18 cellular contexts compared by ENCODE assay signal in genomic region chr7:149367417-149367816, GRCh38.
DNase-seq lines count a peak whose midpoint lies in the region; ATAC-seq and TF ChIP-seq lines count a peak whose summit lies in the region.
"Had no signal": no experiment of that assay in that cellular context is flagged by ENCODE, and none has a peak within 500 bp of the region (broad histone marks: within the 10 kb centered on the region; RNA-seq: fewer than 3 reads in every experiment).

No MANE protein-coding gene starts in this region.

- no peak overlapping the region for H2BK12ac ChIP-seq in neuronal stem cell (ENCODE audit: low read length)

- no peaks in the 10 kb centered on the region for H3K4me1 Mint-ChIP-seq in activated CD8-positive, alpha-beta T cell treated with anti-CD3 and anti-CD28 coated beads for 36 hours (ENCODE audit: low read depth)
- no peaks in the 10 kb centered on the region for H3K4me1 Mint-ChIP-seq in activated CD8-positive, alpha-beta T cell treated with anti-CD3 and anti-CD28 coated beads, Interleukin-2, amount 10 ng/mL, durations not matched to agents 7 days and 5 days (ENCODE audit: low read depth)
- H3K4me1 Mint-ChIP-seq: GM23338 had no signal

- H3K36me3 ChIP-seq in neuronal stem cell (replicated peaks in 1 of 2; ENCODE audit: control insufficient read depth in 2 of 2, insufficient read depth in 2 of 2, low read length in 2 of 2) = no peaks in the 10 kb centered on the region
- H3K36me3 ChIP-seq: BLaER1 treated with 17β-estradiol and CSF1 and Interleukin-3, amounts not matched to agents 10 nM and 100 nM had no signal

- no peak overlapping the region for H4K8ac ChIP-seq in neuronal stem cell (ENCODE audit: low read depth, low read length)

- no peak overlapping the region for H2AFZ ChIP-seq in neuronal stem cell (ENCODE audit: low read length)
- H2AFZ ChIP-seq: GM23338 had no signal

- intact Hi-C loops in activated CD8-positive, alpha-beta T cell treated with anti-CD3 and anti-CD28 coated beads for 36 hours (cut with micrococcal nuclease) = no loop called here

- no peak overlapping the region for H3K4me3 Mint-ChIP-seq in activated CD8-positive, alpha-beta T cell treated with anti-CD3 and anti-CD28 coated beads for 36 hours
- H3K4me3 Mint-ChIP-seq in activated CD8-positive, alpha-beta T cell treated with anti-CD3 and anti-CD28 coated beads, Interleukin-2, amount 10 ng/mL, durations not matched to agents 7 days and 5 days = no peak overlapping the region
- H3K4me3 Mint-ChIP-seq: CD4-positive, alpha-beta T cell; GM23338 had no signal

- H3K14ac ChIP-seq in neuronal stem cell (ENCODE audit: low read length) = peak overlapping the region; percentile 31

- no peaks in the 10 kb centered on the region for H3K4me1 ChIP-seq in neuronal stem cell (ENCODE audit: control insufficient read depth in 2 of 2, insufficient read depth in 1 of 2, low read depth in 1 of 2, low read length in 2 of 2)
- H3K4me1 ChIP-seq: BLaER1 treated with 17β-estradiol and CSF1 and Interleukin-3, amounts not matched to agents 10 nM and 100 nM had no signal

- peaks cover 0 to 5% of the 10 kb centered on the region in 2 donors for H3K9me3 ChIP-seq in neuronal stem cell (replicated peaks in 1 of 2; ENCODE audit: control insufficient read depth in 2 of 2, insufficient read depth in 1 of 2, low read depth in 1 of 2, low read length in 2 of 2)

- H3K4me3 ChIP-seq in neuronal stem cell (ENCODE audit: low read length in 2 of 2) = no peak overlapping the region
- H3K4me3 ChIP-seq: BLaER1 treated with 17β-estradiol and CSF1 and Interleukin-3, amounts not matched to agents 10 nM and 100 nM; GM12878; GM23338 had no signal

- no peak for ATAC-seq in activated CD8-positive, alpha-beta T cell treated with anti-CD3 and anti-CD28 coated beads for 36 hours
- ATAC-seq in activated CD8-positive, alpha-beta T cell treated with anti-CD3 and anti-CD28 coated beads, Interleukin-2, amount 10 ng/mL, durations not matched to agents 7 days and 5 days = no peak
- ATAC-seq in HG02840 (IDR thresholded peaks at IDR 0.05; ENCODE audit: low FRiP score, unreplicated experiment) (no peak), HG03378 (IDR thresholded peaks at IDR 0.05; ENCODE audit: unreplicated experiment) (no peak)
- ATAC-seq: GM12878, GM23338, HepG2 had no signal

- CTCF ChIA-PET in activated CD8-positive, alpha-beta T cell treated with anti-CD3 and anti-CD28 coated beads for 36 hours (lab: Charles Lee) = interaction anchor here (1.1 kb wide), 1 partner anchor 58 kb away, joined by 4 read pairs; no protein-coding TSS in a partner anchor
- CTCF ChIA-PET in activated CD8-positive, alpha-beta T cell treated with anti-CD3 and anti-CD28 coated beads, Interleukin-2, amount 10 ng/mL, durations not matched to agents 7 days and 5 days (lab: Charles Lee) = no interaction called here

- H3K9ac ChIP-seq in neuronal stem cell (ENCODE audit: low read depth, low read length, poor library complexity) = no peak overlapping the region
- H3K9ac ChIP-seq: BLaER1 treated with 17β-estradiol and CSF1 and Interleukin-3, amounts not matched to agents 10 nM and 100 nM had no signal

- H3K4ac ChIP-seq in neuronal stem cell (ENCODE audit: low read length) = no peak overlapping the region

- POLR2A ChIA-PET in activated CD8-positive, alpha-beta T cell treated with anti-CD3 and anti-CD28 coated beads for 36 hours (lab: Charles Lee) = interaction anchor here (0.6 kb wide), 1 partner anchor 57 kb away, joined by 3 read pairs; no protein-coding TSS in a partner anchor
- POLR2A ChIA-PET in activated CD8-positive, alpha-beta T cell treated with anti-CD3 and anti-CD28 coated beads, Interleukin-2, amount 10 ng/mL, durations not matched to agents 7 days and 5 days (lab: Charles Lee) = no interaction called here

- H2BK120ac ChIP-seq in neuronal stem cell (ENCODE audit: low read depth, low read length) = no peak overlapping the region

- H3K36me3 Mint-ChIP-seq in activated CD8-positive, alpha-beta T cell treated with anti-CD3 and anti-CD28 coated beads for 36 hours (ENCODE audit: low read depth) = peaks cover 2% of the 10 kb centered on the region
- H3K36me3 Mint-ChIP-seq in activated CD8-positive, alpha-beta T cell treated with anti-CD3 and anti-CD28 coated beads, Interleukin-2, amount 10 ng/mL, durations not matched to agents 7 days and 5 days (ENCODE audit: low read depth) = no peaks in the 10 kb centered on the region

- peaks cover 2% of the 10 kb centered on the region for H3K79me1 ChIP-seq in neuronal stem cell (ENCODE audit: low read depth, low read length)

- peak; percentile 3 for DNase-seq in activated CD8-positive, alpha-beta T cell treated with anti-CD3 and anti-CD28 coated beads for 36 hours
- DNase-seq in activated CD8-positive, alpha-beta T cell treated with anti-CD3 and anti-CD28 coated beads, Interleukin-2, amount 10 ng/mL, durations not matched to agents 7 days and 5 days = no peak
- no peak for DNase-seq in neuronal stem cell (ENCODE audit: low spot score)
- DNase-seq in mesenteric fat pad (ENCODE audit: low spot score) = no peak
- DNase-seq: 8988T; ACHN; Calu3; CD4-positive, alpha-beta T cell; DMS 273 treated with DMSO at 0.1 percent for 48 hours; H7 had no signal

- H3K9me3 Mint-ChIP-seq in activated CD8-positive, alpha-beta T cell treated with anti-CD3 and anti-CD28 coated beads for 36 hours = peaks cover 8% of the 10 kb centered on the region
- peaks cover 15% of the 10 kb centered on the region for H3K9me3 Mint-ChIP-seq in activated CD8-positive, alpha-beta T cell treated with anti-CD3 and anti-CD28 coated beads, Interleukin-2, amount 10 ng/mL, durations not matched to agents 7 days and 5 days (ENCODE audit: insufficient read depth)

- H4K91ac ChIP-seq in neuronal stem cell (ENCODE audit: low read depth, low read length, poor library complexity) = no peak overlapping the region

- no peak overlapping the region for H3K27ac Mint-ChIP-seq in activated CD8-positive, alpha-beta T cell treated with anti-CD3 and anti-CD28 coated beads for 36 hours
- H3K27ac Mint-ChIP-seq in activated CD8-positive, alpha-beta T cell treated with anti-CD3 and anti-CD28 coated beads, Interleukin-2, amount 10 ng/mL, durations not matched to agents 7 days and 5 days = no peak overlapping the region
- H3K27ac Mint-ChIP-seq: CD4-positive, alpha-beta T cell; GM23338 had no signal

- no peak overlapping the region for H2BK15ac ChIP-seq in neuronal stem cell (ENCODE audit: low read length)

- WGBS in neuronal stem cell (ENCODE audit: extremely low coverage in 2 of 2, insufficient read length in 2 of 2, insufficient replicate concordance in 1 of 2), 2 donors = no CpG with 5 or more reads among the region's 2 CpGs

- peak overlapping the region; percentile 84 for H3K18ac ChIP-seq in neuronal stem cell (ENCODE audit: low read length)

- H3K27me3 Mint-ChIP-seq in activated CD8-positive, alpha-beta T cell treated with anti-CD3 and anti-CD28 coated beads for 36 hours = peaks cover 3% of the 10 kb centered on the region
- peaks cover 20% of the 10 kb centered on the region for H3K27me3 Mint-ChIP-seq in activated CD8-positive, alpha-beta T cell treated with anti-CD3 and anti-CD28 coated beads, Interleukin-2, amount 10 ng/mL, durations not matched to agents 7 days and 5 days (ENCODE audit: low read depth)

- H3K23ac ChIP-seq in neuronal stem cell (ENCODE audit: low read depth, low read length, poor library complexity) = no peak overlapping the region

- TF ChIP-seq CTCF in activated CD8-positive, alpha-beta T cell treated with anti-CD3 and anti-CD28 coated beads for 36 hours (IDR thresholded peaks at IDR 0.05) = no peak
- TF ChIP-seq CTCF in C4-2B (conservative IDR thresholded peaks at IDR 0.05) = no peak
- no peak for TF ChIP-seq CTCF in VCaP (conservative IDR thresholded peaks at IDR 0.05)

- H3K27me3 ChIP-seq in neuronal stem cell (ENCODE audit: control insufficient read depth in 3 of 3, insufficient read depth in 3 of 3, low read depth in 1 of 3, low read length in 3 of 3) = no peaks in the 10 kb centered on the region
- H3K27me3 ChIP-seq: BLaER1 treated with 17β-estradiol and CSF1 and Interleukin-3, amounts not matched to agents 10 nM and 100 nM had no signal

- no peak overlapping the region for H3K4me2 ChIP-seq in neuronal stem cell (ENCODE audit: insufficient read depth, low read length, poor library complexity, severe bottlenecking)
- H3K4me2 ChIP-seq: BLaER1 treated with 17β-estradiol and CSF1 and Interleukin-3, amounts not matched to agents 10 nM and 100 nM; GM23338 had no signal

- peak overlapping the region; percentile 24; the same call in 1 of the 2 replicates for H3K27ac ChIP-seq in C4-2B
- peak overlapping the region; percentile 100; the same call in 1 of the 2 replicates for H3K27ac ChIP-seq in VCaP
- no peak overlapping the region for H3K27ac ChIP-seq in neuronal stem cell (replicated peaks; ENCODE audit: low read length)
- H3K27ac ChIP-seq: BLaER1 treated with 17β-estradiol and CSF1 and Interleukin-3, amounts not matched to agents 10 nM and 100 nM had no signal

- H2AK5ac ChIP-seq in neuronal stem cell (ENCODE audit: low read depth, low read length) = no peak overlapping the region

- H2BK5ac ChIP-seq in neuronal stem cell (ENCODE audit: low read length) = no peak overlapping the region
